1 cellular context compared by ENCODE assay signal in the genomic region with DNA sequence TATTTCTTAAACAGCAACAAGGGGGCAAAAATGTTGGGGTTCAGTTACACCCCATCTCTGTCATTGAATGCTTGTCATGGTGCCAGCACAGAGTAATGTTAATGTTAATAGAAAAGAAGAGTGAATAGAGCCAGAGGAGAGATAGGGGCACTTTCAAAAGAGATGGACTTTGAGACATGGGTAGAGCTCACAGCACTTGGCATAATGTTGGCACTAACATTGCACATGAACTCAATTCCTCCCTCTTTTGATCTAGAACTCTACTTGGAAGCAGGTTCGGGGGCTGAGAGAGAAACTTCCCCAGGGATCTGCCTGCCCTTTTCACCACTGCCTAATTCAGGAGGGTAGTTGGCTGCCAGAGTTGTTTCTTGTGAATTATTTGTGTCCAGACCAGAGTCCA.
TF ChIP-seq lines count a peak whose summit lies in the region.

No MANE protein-coding gene starts in this region.

TF ChIP-seq in HepG2, 621 proteins besides CTCF, POLR2A, EP300 and RAD21 (continued from another document):
- TF ChIP-seq, protein P1, sequence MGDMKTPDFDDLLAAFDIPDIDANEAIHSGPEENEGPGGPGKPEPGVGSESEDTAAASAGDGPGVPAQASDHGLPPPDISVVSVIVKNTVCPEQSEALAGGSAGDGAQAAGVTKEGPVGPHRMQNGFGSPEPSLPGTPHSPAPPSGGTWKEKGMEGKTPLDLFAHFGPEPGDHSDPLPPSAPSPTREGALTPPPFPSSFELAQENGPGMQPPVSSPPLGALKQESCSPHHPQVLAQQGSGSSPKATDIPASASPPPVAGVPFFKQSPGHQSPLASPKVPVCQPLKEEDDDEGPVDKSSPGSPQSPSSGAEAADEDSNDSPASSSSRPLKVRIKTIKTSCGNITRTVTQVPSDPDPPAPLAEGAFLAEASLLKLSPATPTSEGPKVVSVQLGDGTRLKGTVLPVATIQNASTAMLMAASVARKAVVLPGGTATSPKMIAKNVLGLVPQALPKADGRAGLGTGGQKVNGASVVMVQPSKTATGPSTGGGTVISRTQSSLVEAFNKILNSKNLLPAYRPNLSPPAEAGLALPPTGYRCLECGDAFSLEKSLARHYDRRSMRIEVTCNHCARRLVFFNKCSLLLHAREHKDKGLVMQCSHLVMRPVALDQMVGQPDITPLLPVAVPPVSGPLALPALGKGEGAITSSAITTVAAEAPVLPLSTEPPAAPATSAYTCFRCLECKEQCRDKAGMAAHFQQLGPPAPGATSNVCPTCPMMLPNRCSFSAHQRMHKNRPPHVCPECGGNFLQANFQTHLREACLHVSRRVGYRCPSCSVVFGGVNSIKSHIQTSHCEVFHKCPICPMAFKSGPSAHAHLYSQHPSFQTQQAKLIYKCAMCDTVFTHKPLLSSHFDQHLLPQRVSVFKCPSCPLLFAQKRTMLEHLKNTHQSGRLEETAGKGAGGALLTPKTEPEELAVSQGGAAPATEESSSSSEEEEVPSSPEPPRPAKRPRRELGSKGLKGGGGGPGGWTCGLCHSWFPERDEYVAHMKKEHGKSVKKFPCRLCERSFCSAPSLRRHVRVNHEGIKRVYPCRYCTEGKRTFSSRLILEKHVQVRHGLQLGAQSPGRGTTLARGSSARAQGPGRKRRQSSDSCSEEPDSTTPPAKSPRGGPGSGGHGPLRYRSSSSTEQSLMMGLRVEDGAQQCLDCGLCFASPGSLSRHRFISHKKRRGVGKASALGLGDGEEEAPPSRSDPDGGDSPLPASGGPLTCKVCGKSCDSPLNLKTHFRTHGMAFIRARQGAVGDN (CRISPR knock-in tag; IDR thresholded peaks at IDR 0.05), result no peak
- TF ChIP-seq ZNF235 (CRISPR knock-in tag; IDR thresholded peaks at IDR 0.05; ENCODE audit: borderline replicate concordance) (no peak), ZC3H4 (CRISPR knock-in tag; IDR thresholded peaks at IDR 0.05; ENCODE audit: borderline replicate concordance) (no peak), PHF8 (CRISPR knock-in tag; IDR thresholded peaks at IDR 0.05) (no peak), NBN (conservative IDR thresholded peaks at IDR 0.05) (no peak)
- TF ChIP-seq, protein P2, sequence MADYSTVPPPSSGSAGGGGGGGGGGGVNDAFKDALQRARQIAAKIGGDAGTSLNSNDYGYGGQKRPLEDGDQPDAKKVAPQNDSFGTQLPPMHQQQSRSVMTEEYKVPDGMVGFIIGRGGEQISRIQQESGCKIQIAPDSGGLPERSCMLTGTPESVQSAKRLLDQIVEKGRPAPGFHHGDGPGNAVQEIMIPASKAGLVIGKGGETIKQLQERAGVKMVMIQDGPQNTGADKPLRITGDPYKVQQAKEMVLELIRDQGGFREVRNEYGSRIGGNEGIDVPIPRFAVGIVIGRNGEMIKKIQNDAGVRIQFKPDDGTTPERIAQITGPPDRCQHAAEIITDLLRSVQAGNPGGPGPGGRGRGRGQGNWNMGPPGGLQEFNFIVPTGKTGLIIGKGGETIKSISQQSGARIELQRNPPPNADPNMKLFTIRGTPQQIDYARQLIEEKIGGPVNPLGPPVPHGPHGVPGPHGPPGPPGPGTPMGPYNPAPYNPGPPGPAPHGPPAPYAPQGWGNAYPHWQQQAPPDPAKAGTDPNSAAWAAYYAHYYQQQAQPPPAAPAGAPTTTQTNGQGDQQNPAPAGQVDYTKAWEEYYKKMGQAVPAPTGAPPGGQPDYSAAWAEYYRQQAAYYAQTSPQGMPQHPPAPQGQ (CRISPR knock-in tag; IDR thresholded peaks at IDR 0.05; ENCODE audit: borderline replicate concordance), result no peak
- TF ChIP-seq, protein P3, sequence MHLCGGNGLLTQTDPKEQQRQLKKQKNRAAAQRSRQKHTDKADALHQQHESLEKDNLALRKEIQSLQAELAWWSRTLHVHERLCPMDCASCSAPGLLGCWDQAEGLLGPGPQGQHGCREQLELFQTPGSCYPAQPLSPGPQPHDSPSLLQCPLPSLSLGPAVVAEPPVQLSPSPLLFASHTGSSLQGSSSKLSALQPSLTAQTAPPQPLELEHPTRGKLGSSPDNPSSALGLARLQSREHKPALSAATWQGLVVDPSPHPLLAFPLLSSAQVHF (CRISPR knock-in tag; IDR thresholded peaks at IDR 0.05), result no peak
